16 cellular contexts compared by ENCODE assay signal in the genomic region with DNA sequence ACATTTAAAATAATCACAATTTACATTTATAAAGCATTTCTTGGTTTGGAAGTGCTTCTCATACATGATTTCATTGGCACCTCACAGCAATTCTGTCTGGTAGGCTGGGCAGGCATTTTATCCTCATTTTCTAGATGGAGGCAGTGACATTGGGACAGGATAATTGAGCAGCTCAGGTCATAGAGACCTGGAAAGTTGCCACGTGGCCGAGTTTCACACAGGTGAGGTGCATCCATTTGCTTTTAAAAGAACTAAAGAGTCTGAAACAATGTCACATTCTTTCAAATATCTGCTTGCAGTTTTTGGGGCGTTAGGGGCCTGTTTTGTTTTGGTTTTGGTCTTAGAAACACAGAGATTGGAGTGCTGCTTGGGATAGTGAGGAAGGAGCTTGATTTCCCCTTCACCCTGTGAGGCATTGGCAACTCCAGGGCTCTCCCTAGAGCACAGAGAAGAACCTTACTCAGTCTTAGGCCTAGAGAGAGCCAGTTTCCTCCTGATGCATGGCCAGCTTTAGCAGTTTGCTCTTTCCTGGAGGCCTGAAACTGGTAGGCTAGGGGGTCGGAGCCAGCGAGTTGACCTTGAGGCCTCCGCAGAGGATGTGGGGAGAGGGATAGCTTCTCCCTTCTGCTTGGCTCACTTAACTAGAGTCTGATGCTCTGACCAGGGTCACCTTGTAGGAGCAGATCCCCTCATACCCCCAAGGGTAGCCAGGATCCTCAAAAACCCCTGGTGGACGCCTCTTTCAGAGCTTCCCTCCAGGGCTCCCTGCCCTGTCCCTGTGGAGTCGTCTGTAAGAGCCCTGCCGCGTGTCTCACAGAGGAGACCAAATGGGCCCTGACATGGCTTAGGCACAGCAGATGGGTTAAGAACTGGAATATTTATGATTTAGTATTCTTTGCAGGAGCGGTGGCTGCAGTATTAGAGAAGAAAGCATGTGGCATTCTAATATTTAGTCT. TPM values are rescaled to one million over a fixed set of nuclear protein-coding genes. Genes with fewer than 3 reads are reported as not detected.
DNase-seq lines count a peak whose midpoint lies in the region; ATAC-seq and TF ChIP-seq lines count a peak whose summit lies in the region.
"Had no signal": no experiment of that assay in that cellular context is flagged by ENCODE, and none has a peak within 500 bp of the region (broad histone marks: within the 10 kb centered on the region; RNA-seq: fewer than 3 reads in every experiment).

No MANE protein-coding gene starts in this region.

- H2AFZ ChIP-seq in parathyroid adenoma, result peak overlapping the region; percentile 83

- H3K9ac ChIP-seq in endodermal cell (ENCODE audit: extremely low read depth, low read length, poor library complexity, severe bottlenecking) (no peak overlapping the region), parathyroid adenoma (no peak overlapping the region)

- in situ Hi-C loops in brain microvascular endothelial cell (cut with HindIII; ENCODE audit: low pct_ligation_motif_present, low sequenced_read_pairs), result no loop called here

- TF ChIP-seq CTCF in endodermal cell (conservative IDR thresholded peaks at IDR 0.05), result no peak
- TF ChIP-seq CTCF in parathyroid adenoma (IDR thresholded peaks at IDR 0.05), result no peak
- TF ChIP-seq CTCF in brain microvascular endothelial cell (IDR thresholded peaks at IDR 0.05; ENCODE audit: low read depth, low read length, missing control alignments), result no peak

- no peak overlapping the region for H3K27ac ChIP-seq in endodermal cell (ENCODE audit: low read depth, low read length)
- H3K27ac ChIP-seq in parathyroid adenoma, result peak overlapping the region; percentile 45
- no peak overlapping the region for H3K27ac ChIP-seq in brain microvascular endothelial cell
- H3K27ac ChIP-seq: 22Rv1 had no signal

- no peak overlapping the region for H3K4me2 ChIP-seq in parathyroid adenoma (ENCODE audit: low read length)

- no peak overlapping the region for H3K4me3 ChIP-seq in endodermal cell (ENCODE audit: low read length)
- H3K4me3 ChIP-seq in parathyroid adenoma (ENCODE audit: low read depth, low read length), result no peak overlapping the region
- H3K4me3 ChIP-seq in brain microvascular endothelial cell (ENCODE audit: low read depth, low read length), result no peak overlapping the region

- H3K36me3 ChIP-seq in endodermal cell (ENCODE audit: control insufficient read depth, insufficient read depth, low read length) (no peaks in the 10 kb centered on the region), parathyroid adenoma (ENCODE audit: control insufficient read depth, insufficient read depth, low read length) (no peaks in the 10 kb centered on the region), brain microvascular endothelial cell (replicated peaks) (no peaks in the 10 kb centered on the region)

- H3K27me3 Mint-ChIP-seq in endodermal cell (ENCODE audit: insufficient read depth), result peaks cover 4% of the 10 kb centered on the region
- peaks cover 18 to 31% of the 10 kb centered on the region in 2 donors for H3K27me3 Mint-ChIP-seq in effector memory CD8-positive, alpha-beta T cell

- WGBS in endodermal cell (ENCODE audit: insufficient coverage in 1 of 2, insufficient read length in 1 of 2), 2 experiments, result 79 to 81% methylated on average over 6 to 10 of the region's 11 CpGs

- H3K27me3 ChIP-seq in endodermal cell (ENCODE audit: control insufficient read depth, insufficient read depth, low read length, poor library complexity, severe bottlenecking), result no peaks in the 10 kb centered on the region
- H3K27me3 ChIP-seq in parathyroid adenoma (ENCODE audit: control insufficient read depth, insufficient read depth, low read length), result no peaks in the 10 kb centered on the region
- no peaks in the 10 kb centered on the region for H3K27me3 ChIP-seq in brain microvascular endothelial cell (replicated peaks)

- H3K79me2 ChIP-seq in parathyroid adenoma, result no peaks in the 10 kb centered on the region

- H3K4me3 Mint-ChIP-seq in endodermal cell, result no peak overlapping the region
- H3K4me3 Mint-ChIP-seq in effector memory CD8-positive, alpha-beta T cell, result no peak overlapping the region
- H3K4me3 Mint-ChIP-seq: CD14-positive monocyte; CD8-positive, alpha-beta T cell had no signal

- H3K4me1 Mint-ChIP-seq in endodermal cell, result peaks cover 2% of the 10 kb centered on the region
- peaks cover 0 to 3% of the 10 kb centered on the region in 2 donors for H3K4me1 Mint-ChIP-seq in effector memory CD8-positive, alpha-beta T cell (ENCODE audit: low read depth in 2 of 2)
- H3K4me1 Mint-ChIP-seq: CD14-positive monocyte had no signal

- H3K9me3 ChIP-seq in endodermal cell (ENCODE audit: control insufficient read depth, low read length), result no peaks in the 10 kb centered on the region
- no peaks in the 10 kb centered on the region for H3K9me3 ChIP-seq in parathyroid adenoma (ENCODE audit: control insufficient read depth, low read length)

- H3K36me3 Mint-ChIP-seq in endodermal cell (ENCODE audit: low read depth), result no peaks in the 10 kb centered on the region
- H3K36me3 Mint-ChIP-seq in effector memory CD8-positive, alpha-beta T cell (ENCODE audit: insufficient read depth), result no peaks in the 10 kb centered on the region
- H3K36me3 Mint-ChIP-seq: CD14-positive monocyte; CD8-positive, alpha-beta T cell had no signal

- H3K9me3 Mint-ChIP-seq in endodermal cell, result no peaks in the 10 kb centered on the region
- no peaks in the 10 kb centered on the region for H3K9me3 Mint-ChIP-seq in effector memory CD8-positive, alpha-beta T cell
- H3K9me3 Mint-ChIP-seq: CD14-positive monocyte; CD8-positive, alpha-beta T cell had no signal

- no peak for ATAC-seq in effector memory CD8-positive, alpha-beta T cell (replicated peaks)
- ATAC-seq: CD8-positive, alpha-beta T cell; HCT116 had no signal

- DNase-seq in NCI-H1105 treated with DMSO at 0.1 percent for 48 hours (lab: John Stamatoyannopoulos, UW) (peak; percentile 1), NCI-H1105 (lab: John Stamatoyannopoulos, UW) (no peak), NCI-H69 (lab: John Stamatoyannopoulos, UW) (peak; percentile 14), endodermal cell (peak; percentile 44), RKO (ENCODE audit: low spot score) (no peak), brain microvascular endothelial cell (no peak)
- no peak for DNase-seq in effector memory CD8-positive, alpha-beta T cell
- DNase-seq: CD8-positive, alpha-beta T cell; COR-L47; DND-41; GDM1; GOT3 had no signal

- peaks cover 6% of the 10 kb centered on the region for H3K4me1 ChIP-seq in endodermal cell (ENCODE audit: control insufficient read depth, insufficient read depth, low read length)
- peaks cover 32% of the 10 kb centered on the region for H3K4me1 ChIP-seq in parathyroid adenoma

- no peak overlapping the region for H3K27ac Mint-ChIP-seq in endodermal cell
- H3K27ac Mint-ChIP-seq in effector memory CD8-positive, alpha-beta T cell, result no peak overlapping the region
- H3K27ac Mint-ChIP-seq: CD14-positive monocyte; CD8-positive, alpha-beta T cell had no signal

RNA-seq across cellular contexts. Expression of a gene that starts 34.9 kb away (rescaled TPM):
- total RNA-seq in endodermal cell, result 10 to 100 TPM; 15.7 to 23.1 TPM
- 17.2 TPM for polyA plus RNA-seq in endodermal cell (2013, experiment 1 of 2)
- 16.2 TPM for polyA plus RNA-seq in endodermal cell (2013, experiment 2 of 2)
- total RNA-seq: CD8-positive, alpha-beta T cell had no signal

Comparison
In these comparisons a context has a peak if more than half of its experiments do, and no peak if none do; other contexts are left out.
1. DNase-seq: peak in NCI-H1105 treated with DMSO at 0.1 percent for 48 hours (single experiment), NCI-H69 (single experiment) and endodermal cell (single experiment); none in NCI-H1105 (single experiment), RKO (single experiment), brain microvascular endothelial cell (single experiment) and effector memory CD8-positive, alpha-beta T cell (0 of 3).